1 cellular context compared by ENCODE assay signal in genomic region chr15:62906627-62907026, GRCh38.
TF ChIP-seq lines count a peak whose summit lies in the region.

No MANE protein-coding gene starts in this region.

TF ChIP-seq in H1, 55 proteins besides CTCF, POLR2A, EP300 and RAD21 (continued from another document):
- TF ChIP-seq CHD7 (IDR thresholded peaks at IDR 0.05; ENCODE audit: insufficient replicate concordance, low read length): no peak
